1 cellular context compared by ENCODE assay signal in genomic region chr1:44485229-44485932, GRCh38.
TF ChIP-seq lines count a peak whose summit lies in the region.

No MANE protein-coding gene starts in this region.

TF ChIP-seq in K562, 482 proteins besides CTCF, POLR2A, EP300 and RAD21 (continued from another document and continues in another):
- TF ChIP-seq ZNF609 (CRISPR knock-in tag; IDR thresholded peaks at IDR 0.05; ENCODE audit: borderline replicate concordance): no peak
- no peak for TF ChIP-seq ZNF655 (CRISPR knock-in tag; IDR thresholded peaks at IDR 0.05)
- TF ChIP-seq RREB1 (CRISPR knock-in tag; IDR thresholded peaks at IDR 0.05): no peak
- TF ChIP-seq KLF6 (CRISPR knock-in tag; IDR thresholded peaks at IDR 0.05; ENCODE audit: borderline replicate concordance): no peak
- TF ChIP-seq BRD4 (IDR thresholded peaks at IDR 0.05): no peak
- TF ChIP-seq ZBTB26 (CRISPR knock-in tag; IDR thresholded peaks at IDR 0.05): no peak
- TF ChIP-seq TCF7 (IDR thresholded peaks at IDR 0.05; ENCODE audit: borderline replicate concordance): peak; percentile 69; the same call in 1 of the 2 replicates
- no peak for TF ChIP-seq SIN3B (IDR thresholded peaks at IDR 0.05; ENCODE audit: low read depth)
- TF ChIP-seq ZNF184 (CRISPR knock-in tag; IDR thresholded peaks at IDR 0.05): no peak
- no peak for TF ChIP-seq ZBTB5 (IDR thresholded peaks at IDR 0.05)
- TF ChIP-seq NKRF (IDR thresholded peaks at IDR 0.05; ENCODE audit: borderline replicate concordance): no peak
- TF ChIP-seq ZNF76 (CRISPR knock-in tag; IDR thresholded peaks at IDR 0.05; ENCODE audit: borderline replicate concordance): no peak
- TF ChIP-seq GABPB2 (CRISPR knock-in tag; conservative IDR thresholded peaks at IDR 0.05): no peak
- peak; percentile 83 for TF ChIP-seq CREM (IDR thresholded peaks at IDR 0.05; ENCODE audit: low read depth)
- TF ChIP-seq NFATC3 (IDR thresholded peaks at IDR 0.05): peak; percentile 51; the same call in 1 of the 2 replicates
- TF ChIP-seq HMG20A (CRISPR knock-in tag; conservative IDR thresholded peaks at IDR 0.05): no peak
- TF ChIP-seq RERE (CRISPR knock-in tag; IDR thresholded peaks at IDR 0.05; ENCODE audit: borderline replicate concordance): no peak
- TF ChIP-seq NCOA6 (IDR thresholded peaks at IDR 0.05): no peak
- TF ChIP-seq SPI1 (IDR thresholded peaks at IDR 0.05; ENCODE audit: borderline replicate concordance, low read depth, low read length): peak; percentile 89
- peak; percentile 70 to 94; a peak in 3 of 4 replicates for TF ChIP-seq HDAC1 (IDR thresholded peaks at IDR 0.05)
- TF ChIP-seq ZNF444 (CRISPR knock-in tag; IDR thresholded peaks at IDR 0.05): no peak
- no peak; the same call in 1 of the 2 replicates for TF ChIP-seq ZNF449 (CRISPR knock-in tag; IDR thresholded peaks at IDR 0.05)
- TF ChIP-seq GABPA (tag; conservative IDR thresholded peaks at IDR 0.05; ENCODE audit: low read depth): 0 out of 2 replicates have a peak, but pooled peaks have one; percentile 23
- no peak for TF ChIP-seq ZNF133 (CRISPR knock-in tag; IDR thresholded peaks at IDR 0.05)
